In the genomic region with DNA sequence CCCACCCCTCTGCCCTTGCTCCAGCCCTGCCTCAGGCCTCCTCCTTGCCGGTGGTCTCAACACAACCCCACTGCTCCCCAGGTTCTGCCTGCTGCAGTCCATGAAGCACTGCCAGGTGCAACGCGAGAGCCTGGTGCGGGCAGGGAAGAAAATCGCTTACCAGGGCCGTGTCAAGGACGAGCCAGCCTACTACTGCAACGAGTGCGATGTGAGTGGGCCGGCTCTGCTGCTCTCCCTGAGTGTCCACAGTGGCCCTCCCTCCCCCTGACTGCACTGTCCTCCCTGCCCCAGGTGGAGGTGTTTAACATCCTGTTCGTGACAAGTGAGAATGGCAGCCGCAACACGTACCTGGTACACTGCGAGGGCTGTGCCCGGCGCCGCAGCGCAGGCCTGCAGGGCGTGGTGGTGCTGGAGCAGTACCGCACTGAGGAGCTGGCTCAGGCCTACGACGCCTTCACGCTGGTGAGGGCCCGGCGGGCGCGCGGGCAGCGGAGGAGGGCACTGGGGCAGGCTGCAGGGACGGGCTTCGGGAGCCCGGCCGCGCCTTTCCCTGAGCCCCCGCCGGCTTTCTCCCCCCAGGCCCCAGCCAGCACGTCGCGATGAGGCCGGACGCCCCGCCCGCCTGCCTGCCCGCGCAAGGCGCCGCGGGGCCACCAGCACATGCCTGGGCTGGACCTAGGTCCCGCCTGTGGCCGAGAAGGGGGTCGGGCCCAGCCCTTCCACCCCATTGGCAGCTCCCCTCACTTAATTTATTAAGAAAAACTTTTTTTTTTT, we compare ENCODE assay signal across 12 cellular contexts. TPM values are rescaled to one million over a fixed set of nuclear protein-coding genes. Genes with fewer than 3 reads are reported as not detected.
DNase-seq lines count a peak whose midpoint lies in the region; ATAC-seq and TF ChIP-seq lines count a peak whose summit lies in the region.
"Had no signal": no experiment of that assay in that cellular context is flagged by ENCODE, and none has a peak within 500 bp of the region (broad histone marks: within the 10 kb centered on the region; RNA-seq: fewer than 3 reads in every experiment).

No MANE protein-coding gene starts in this region.

- H3K27me3 Mint-ChIP-seq in CD4-positive, alpha-beta T cell, result no peaks in the 10 kb centered on the region
- H3K27me3 Mint-ChIP-seq in naive B cell, result no peaks in the 10 kb centered on the region
- H3K27me3 Mint-ChIP-seq: stimulated activated naive CD8-positive, alpha-beta T cell treated with anti-CD3 and anti-CD28 coated beads, Interleukin-15, Interleukin-2, amounts not matched to agents 100 ng/mL and 50 ng/mL, for 24 hours had no signal

- TF ChIP-seq CTCF in 22Rv1 (IDR thresholded peaks at IDR 0.05) (no peak), coronary artery (IDR thresholded peaks at IDR 0.05) (no peak)
- TF ChIP-seq CTCF in CD4-positive, alpha-beta T cell (IDR thresholded peaks at IDR 0.05), result no peak

- peak overlapping the region; percentile 95 for H3K27ac Mint-ChIP-seq in CD4-positive, alpha-beta T cell
- H3K27ac Mint-ChIP-seq in naive B cell, result peak overlapping the region in 3 of 6 donors; percentile 73 to 88 (median 81)
- H3K27ac Mint-ChIP-seq: stimulated activated naive CD8-positive, alpha-beta T cell treated with anti-CD3 and anti-CD28 coated beads, Interleukin-15, Interleukin-2, amounts not matched to agents 100 ng/mL and 50 ng/mL, for 24 hours had no signal

- peaks cover 14% of the 10 kb centered on the region for H3K4me1 Mint-ChIP-seq in CD4-positive, alpha-beta T cell (ENCODE audit: low read depth)
- peaks cover 15 to 22% (median 17%) of the 10 kb centered on the region in 3 donors for H3K4me1 Mint-ChIP-seq in naive B cell

- H3K9me3 ChIP-seq in CD4-positive, alpha-beta T cell (ENCODE audit: control insufficient read depth, low read length), result no peaks in the 10 kb centered on the region

- CTCF ChIA-PET in CD4-positive, alpha-beta T cell (lab: Charles Lee), result no interaction called here

- H3K4me3 Mint-ChIP-seq in CD4-positive, alpha-beta T cell, result no peak overlapping the region
- H3K4me3 Mint-ChIP-seq in naive B cell, result peak overlapping the region in 1 of 8 donors; percentile 85

- H3K4me3 ChIP-seq in coronary artery, result no peak overlapping the region

- ATAC-seq in CD4-positive, alpha-beta T cell (ENCODE audit: poor library complexity), result no peak
- no peak for ATAC-seq in naive B cell (ENCODE audit: low read depth in 2 of 2)
- no peak for ATAC-seq in HG02852 (IDR thresholded peaks at IDR 0.05; ENCODE audit: unreplicated experiment)
- ATAC-seq in HG03280 (IDR thresholded peaks at IDR 0.05; ENCODE audit: unreplicated experiment), result no peak
- ATAC-seq in GM21381 (IDR thresholded peaks at IDR 0.05; ENCODE audit: unreplicated experiment), result no peak

- intact Hi-C loops in CD4-positive, alpha-beta T cell (cut with DNase I, micrococcal nuclease), result loop anchor here in 1 of 2 experiments (1.0 to 10.0 kb wide), 3 partner anchors 110 to 818 kb away; a partner anchor contains a TSS

- POLR2A ChIA-PET in CD4-positive, alpha-beta T cell (lab: Charles Lee), result interaction anchor here (0.6 to 4.7 kb wide), 3 partner anchors 18 to 49 kb away, joined by 3 to 33 read pairs (median 3); no protein-coding TSS in a partner anchor

- peak overlapping the region; percentile 98 for H3K27ac ChIP-seq in 22Rv1
- no peak overlapping the region for H3K27ac ChIP-seq in CD4-positive, alpha-beta T cell (ENCODE audit: low read depth, low read length)
- H3K27ac ChIP-seq in coronary artery, result no peak overlapping the region

- H3K36me3 Mint-ChIP-seq in CD4-positive, alpha-beta T cell (ENCODE audit: low read depth), result peaks cover 56% of the 10 kb centered on the region
- no peaks in the 10 kb centered on the region for H3K36me3 Mint-ChIP-seq in naive B cell

- no peaks in the 10 kb centered on the region for H3K27me3 ChIP-seq in CD4-positive, alpha-beta T cell (ENCODE audit: control insufficient read depth, insufficient read depth, low read length)

- H3K9me3 Mint-ChIP-seq in CD4-positive, alpha-beta T cell, result no peaks in the 10 kb centered on the region
- no peaks in the 10 kb centered on the region for H3K9me3 Mint-ChIP-seq in naive B cell
- H3K9me3 Mint-ChIP-seq: stimulated activated naive CD8-positive, alpha-beta T cell treated with anti-CD3 and anti-CD28 coated beads, Interleukin-15, Interleukin-2, amounts not matched to agents 100 ng/mL and 50 ng/mL, for 24 hours had no signal

- DNase-seq in CD4-positive, alpha-beta T cell, result no peak
- peak; percentile 71 for DNase-seq in coronary artery (ENCODE audit: low spot score)
- peak; percentile 26 for DNase-seq in naive B cell
- DNase-seq in RKO (ENCODE audit: low spot score), result no peak
- DNase-seq: EL, NCI-H2029 treated with DMSO at 0.1 percent for 48 hours, SHP77 had no signal

RNA-seq across cellular contexts. Expression of a gene that starts 1.8 kb away (rescaled TPM):
- 10 to 100 TPM; 29.3 to 29.6 TPM for total RNA-seq in CD4-positive, alpha-beta T cell
- under 1 TPM in 1 of 6 donors, not detected in 5; 0.68 TPM for polyA plus RNA-seq in naive B cell (ENCODE audit: low read depth in 6 of 6)

RNA-seq across cellular contexts. Expression of a gene that starts 4.3 kb away (rescaled TPM):
- total RNA-seq in CD4-positive, alpha-beta T cell, result 10 to 100 TPM; 15.4 to 16.3 TPM
- polyA plus RNA-seq in naive B cell (ENCODE audit: low read depth in 6 of 6), result 100 to 1,000 TPM; 121 to 158 (median 136) TPM

RNA-seq across cellular contexts. Expression of a gene that starts 4.7 kb away (rescaled TPM):
- 1 to 10 TPM; 8.7 TPM for total RNA-seq in CD4-positive, alpha-beta T cell
- polyA plus RNA-seq in naive B cell (ENCODE audit: low read depth in 6 of 6), result 1 to 10 TPM; 3.4 to 5.2 (median 3.7) TPM

RNA-seq across cellular contexts. Expression of a gene that starts 19.1 kb away (rescaled TPM):
- 100 to 1,000 TPM; 189 to 191 TPM for total RNA-seq in CD4-positive, alpha-beta T cell
- 1 to 10 TPM in 3 of 6 donors, under 1 TPM in 3; 0.04 to 1.9 (median 0.99) TPM for polyA plus RNA-seq in naive B cell (ENCODE audit: low read depth in 6 of 6)

RNA-seq across cellular contexts. Expression of a gene that starts 35.5 kb away (rescaled TPM):
- total RNA-seq in CD4-positive, alpha-beta T cell, result 100 to 1,000 TPM; 263 to 297 TPM
- polyA plus RNA-seq in naive B cell (ENCODE audit: low read depth in 6 of 6), result 1 to 10 TPM in 5 of 6 donors, under 1 TPM in 1; 0.06 to 8.0 (median 3.4) TPM

Comparison
In these comparisons a context has a peak if more than half of its experiments do, and no peak if none do; other contexts are left out.
1. DNase-seq: peak in coronary artery (single experiment) and naive B cell (single experiment); none in CD4-positive, alpha-beta T cell (0 of 10) and RKO (single experiment).